ENCODE assay signal across 36 cellular contexts in genomic region chr1:201041011-201041410, GRCh38.
"Had no signal": no experiment of that assay in that cellular context is flagged by ENCODE, and none has a peak within 500 bp of the region (broad histone marks: within the 10 kb centered on the region; RNA-seq: fewer than 3 reads in every experiment).

No MANE protein-coding gene starts in this region.

- H3K27ac Mint-ChIP-seq: activated B cell treated with CpG ODN at 0.5 μM for 24 hours; activated CD4-positive, alpha-beta memory T cell treated with anti-CD3 and anti-CD28 coated beads for 36 hours; activated CD4-positive, alpha-beta T cell treated with anti-CD3 and anti-CD28 coated beads, Interleukin-2, amount 10 ng/mL, durations not matched to agents 24 days and 14 days; activated CD8-positive, alpha-beta T cell treated with anti-CD3 and anti-CD28 coated beads for 36 hours; activated naive CD4-positive, alpha-beta T cell treated with anti-CD3 and anti-CD28 coated beads for 36 hours; activated naive CD4-positive, alpha-beta T cell treated with anti-CD3 and anti-CD28 coated beads, Interleukin-2, amount 50 U/mL, for 72 hours; activated naive CD8-positive, alpha-beta T cell treated with anti-CD3 and anti-CD28 coated beads for 36 hours; activated T-cell treated with anti-CD3 and anti-CD28 coated beads, Interleukin-2, amount 50 U/mL, for 72 hours; activated T-helper 1 cell treated with anti-CD3 and anti-CD28 coated beads, Interleukin-12 subunit alpha, Interleukin-12 subunit beta, Interleukin-2, Interleukin-4 antibody, amounts not matched to agents 30 ng/mL and 10 ng/mL and 1 ng/mL, durations not matched to agents 14 hours and 24 hours and 36 hours; activated T-helper 17 cell treated with anti-CD3 and anti-CD28 coated beads, Interleukin-2, amount 50 U/mL, for 72 hours; T-helper 1 cell treated with Interleukin-12 subunit alpha and Interleukin-12 subunit beta and Interleukin-4 antibody, amounts not matched to agents 30 μg/mL and 1 μg/mL, for 36 hours; T-helper 2 cell treated with Interferon-gamma antibody and Interleukin-4, amounts not matched to agents 5 μg/mL and 100 μg/mL, for 36 hours had no signal

- H3K4me1 Mint-ChIP-seq: activated T-helper 17 cell treated with anti-CD3 and anti-CD28 coated beads, Interleukin-2, amount 50 U/mL, for 72 hours had no signal

- H3K27ac ChIP-seq: adrenal gland, body of pancreas, brain microvascular endothelial cell, breast epithelium, VCaP had no signal

- DNase-seq: activated B cell treated with CpG ODN at 0.5 μM for 24 hours; activated CD4-positive, alpha-beta memory T cell treated with anti-CD3 and anti-CD28 coated beads for 36 hours; activated CD4-positive, alpha-beta T cell treated with anti-CD3 and anti-CD28 coated beads for 4 hours; activated CD4-positive, alpha-beta T cell treated with anti-CD3 and anti-CD28 coated beads, Interleukin-2, amount 10 ng/mL, durations not matched to agents 24 days and 14 days; activated CD4-positive, alpha-beta T cell treated with anti-CD3 and anti-CD28 coated beads, Interleukin-2, amount 50 U/mL, for 1 hour; activated CD4-positive, alpha-beta T cell treated with anti-CD3 and anti-CD28 coated beads, Interleukin-2, amount 50 U/mL, for 4 hours; activated CD4-positive, CD25-positive, alpha-beta regulatory T cell treated with anti-CD3 and anti-CD28 coated beads, Interleukin-2, amount 50 U/mL, for 72 hours; activated CD8-positive, alpha-beta memory T cell treated with anti-CD3 and anti-CD28 coated beads, Interleukin-2, amount 50 U/mL, for 4 hours; activated CD8-positive, alpha-beta T cell treated with anti-CD3 and anti-CD28 coated beads for 36 hours; activated effector memory CD4-positive, alpha-beta T cell treated with anti-CD3 and anti-CD28 coated beads, Interleukin-2, amount 50 U/mL, for 16 hours; activated gamma-delta T cell treated with Interleukin-2 at 50 U/mL for 16 hours; activated naive CD4-positive, alpha-beta T cell; activated naive CD4-positive, alpha-beta T cell treated with anti-CD3 and anti-CD28 coated beads for 36 hours; activated naive CD4-positive, alpha-beta T cell treated with anti-CD3 and anti-CD28 coated beads, Interleukin-2, amount 50 U/mL, for 16 hours; activated naive CD8-positive, alpha-beta T cell treated with anti-CD3 and anti-CD28 coated beads for 36 hours; activated T-cell treated with anti-CD3 and anti-CD28 coated beads for 4 hours; activated T-cell treated with anti-CD3 and anti-CD28 coated beads, Interleukin-2, amount 50 U/mL, for 1 hour; activated T-cell treated with anti-CD3 and anti-CD28 coated beads, Interleukin-2, amount 50 U/mL, for 4 hours; activated T-cell treated with anti-CD3 and anti-CD28 coated beads, Interleukin-2, amount 50 U/mL, for 72 hours; adrenal gland; amniotic stem cell; body of pancreas; brain microvascular endothelial cell; central memory CD4-positive, alpha-beta T cell; T-helper 1 cell; T-helper 2 cell; T-helper 9 cell had no signal

- H3K27me3 ChIP-seq: adrenal gland, body of pancreas had no signal

- ATAC-seq: activated CD8-positive, alpha-beta T cell treated with anti-CD3 and anti-CD28 coated beads for 36 hours; activated naive CD4-positive, alpha-beta T cell treated with anti-CD3 and anti-CD28 coated beads, Interleukin-2, amount 50 U/mL, for 72 hours; activated T-cell treated with anti-CD3 and anti-CD28 coated beads, Interleukin-2, amount 50 U/mL, for 4 hours; activated T-cell treated with anti-CD3 and anti-CD28 coated beads, Interleukin-2, amount 50 U/mL, for 72 hours; activated T-helper 17 cell treated with anti-CD3 and anti-CD28 coated beads, Interleukin-2, amount 50 U/mL, for 72 hours; body of pancreas had no signal

- H3K36me3 Mint-ChIP-seq: activated CD4-positive, alpha-beta memory T cell treated with anti-CD3 and anti-CD28 coated beads for 36 hours; activated naive CD4-positive, alpha-beta T cell treated with anti-CD3 and anti-CD28 coated beads, Interleukin-2, amount 50 U/mL, for 72 hours; activated naive CD8-positive, alpha-beta T cell treated with anti-CD3 and anti-CD28 coated beads for 36 hours had no signal

- H3K9me3 Mint-ChIP-seq: activated B cell treated with CpG ODN at 0.5 μM for 24 hours; activated CD4-positive, alpha-beta memory T cell treated with anti-CD3 and anti-CD28 coated beads for 36 hours; activated CD4-positive, alpha-beta T cell treated with anti-CD3 and anti-CD28 coated beads, Interleukin-2, amount 10 ng/mL, durations not matched to agents 24 days and 14 days; activated CD8-positive, alpha-beta T cell treated with anti-CD3 and anti-CD28 coated beads for 36 hours; activated naive CD4-positive, alpha-beta T cell treated with anti-CD3 and anti-CD28 coated beads for 36 hours; activated naive CD4-positive, alpha-beta T cell treated with anti-CD3 and anti-CD28 coated beads, Interleukin-2, amount 50 U/mL, for 72 hours; activated naive CD8-positive, alpha-beta T cell treated with anti-CD3 and anti-CD28 coated beads for 36 hours; activated T-cell treated with anti-CD3 and anti-CD28 coated beads, Interleukin-2, amount 50 U/mL, for 4 hours; activated T-cell treated with anti-CD3 and anti-CD28 coated beads, Interleukin-2, amount 50 U/mL, for 72 hours; activated T-helper 1 cell treated with anti-CD3 and anti-CD28 coated beads, Interleukin-12 subunit alpha, Interleukin-12 subunit beta, Interleukin-2, Interleukin-4 antibody, amounts not matched to agents 30 ng/mL and 10 ng/mL and 1 ng/mL, durations not matched to agents 14 hours and 24 hours and 36 hours; activated T-helper 17 cell treated with anti-CD3 and anti-CD28 coated beads, Interleukin-2, amount 50 U/mL, for 72 hours; T-helper 1 cell treated with Interleukin-12 subunit alpha and Interleukin-12 subunit beta and Interleukin-4 antibody, amounts not matched to agents 30 μg/mL and 1 μg/mL, for 36 hours; T-helper 2 cell treated with Interferon-gamma antibody and Interleukin-4, amounts not matched to agents 5 μg/mL and 100 μg/mL, for 36 hours had no signal

- H3K27me3 Mint-ChIP-seq: activated B cell treated with CpG ODN at 0.5 μM for 24 hours; activated CD4-positive, alpha-beta memory T cell treated with anti-CD3 and anti-CD28 coated beads for 36 hours; activated CD8-positive, alpha-beta T cell treated with anti-CD3 and anti-CD28 coated beads for 36 hours; activated naive CD8-positive, alpha-beta T cell treated with anti-CD3 and anti-CD28 coated beads for 36 hours; activated T-helper 17 cell treated with anti-CD3 and anti-CD28 coated beads, Interleukin-2, amount 50 U/mL, for 72 hours had no signal

- H3K4me3 ChIP-seq: adrenal gland, body of pancreas, breast epithelium had no signal

- H3K4me1 ChIP-seq: body of pancreas, breast epithelium had no signal

- H3K9me3 ChIP-seq: adrenal gland, body of pancreas, breast epithelium had no signal

- H3K4me3 Mint-ChIP-seq: activated B cell treated with CpG ODN at 0.5 μM for 24 hours; activated CD4-positive, alpha-beta memory T cell treated with anti-CD3 and anti-CD28 coated beads for 36 hours; activated CD4-positive, alpha-beta T cell treated with anti-CD3 and anti-CD28 coated beads, Interleukin-2, amount 10 ng/mL, durations not matched to agents 24 days and 14 days; activated CD8-positive, alpha-beta T cell treated with anti-CD3 and anti-CD28 coated beads for 36 hours; activated naive CD4-positive, alpha-beta T cell treated with anti-CD3 and anti-CD28 coated beads for 36 hours; activated naive CD8-positive, alpha-beta T cell treated with anti-CD3 and anti-CD28 coated beads for 36 hours; activated T-cell treated with anti-CD3 and anti-CD28 coated beads, Interleukin-2, amount 50 U/mL, for 4 hours; activated T-cell treated with anti-CD3 and anti-CD28 coated beads, Interleukin-2, amount 50 U/mL, for 72 hours; activated T-helper 1 cell treated with anti-CD3 and anti-CD28 coated beads, Interleukin-12 subunit alpha, Interleukin-12 subunit beta, Interleukin-2, Interleukin-4 antibody, amounts not matched to agents 30 ng/mL and 10 ng/mL and 1 ng/mL, durations not matched to agents 14 hours and 24 hours and 36 hours; activated T-helper 17 cell treated with anti-CD3 and anti-CD28 coated beads, Interleukin-2, amount 50 U/mL, for 72 hours; T-helper 1 cell treated with Interleukin-12 subunit alpha and Interleukin-12 subunit beta and Interleukin-4 antibody, amounts not matched to agents 30 μg/mL and 1 μg/mL, for 36 hours; T-helper 2 cell treated with Interferon-gamma antibody and Interleukin-4, amounts not matched to agents 5 μg/mL and 100 μg/mL, for 36 hours had no signal

- FAIRE-seq: astrocyte, TTC549 had no signal

- H3K36me3 ChIP-seq: adrenal gland, brain microvascular endothelial cell, breast epithelium had no signal
